Comparison of ENCODE assay signal across 1 cellular context in the genomic region with DNA sequence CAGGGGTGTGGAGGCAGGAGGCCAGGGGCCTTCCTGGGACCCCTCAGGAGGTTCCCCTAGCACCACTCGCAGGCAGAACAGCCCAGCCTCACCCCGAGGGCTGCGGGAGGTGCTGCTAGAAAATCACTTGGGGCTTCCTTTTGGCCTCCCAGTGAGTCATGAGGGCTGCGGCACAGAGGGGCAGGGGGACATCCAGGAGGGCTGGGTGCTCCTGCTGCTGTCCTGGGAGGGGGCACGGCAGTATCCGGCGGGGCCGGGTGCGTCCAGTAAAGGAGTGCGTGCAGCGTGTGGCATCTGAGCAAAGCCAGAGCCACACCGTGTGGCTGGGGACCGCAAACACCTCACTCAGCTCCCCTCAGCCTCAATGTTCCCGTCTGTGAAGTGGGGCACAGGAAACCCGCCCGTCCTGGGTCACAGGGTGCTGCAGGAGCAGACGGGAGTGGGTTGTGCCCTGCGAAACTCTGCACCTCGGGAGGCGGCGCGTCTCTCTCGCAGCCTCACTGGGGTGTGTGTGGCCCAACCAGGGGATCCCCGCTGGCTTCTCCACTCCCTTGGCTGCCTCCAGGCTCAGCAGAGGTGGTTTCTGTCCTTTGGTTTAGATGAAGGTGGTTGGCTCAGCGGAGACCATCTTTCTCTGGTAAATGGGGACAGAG.
TF ChIP-seq lines count a peak whose summit lies in the region.

No MANE protein-coding gene starts in this region.

TF ChIP-seq in HEK293, 187 proteins besides CTCF, POLR2A, EP300 and RAD21 (continued from another document):
- TF ChIP-seq, protein P1, sequence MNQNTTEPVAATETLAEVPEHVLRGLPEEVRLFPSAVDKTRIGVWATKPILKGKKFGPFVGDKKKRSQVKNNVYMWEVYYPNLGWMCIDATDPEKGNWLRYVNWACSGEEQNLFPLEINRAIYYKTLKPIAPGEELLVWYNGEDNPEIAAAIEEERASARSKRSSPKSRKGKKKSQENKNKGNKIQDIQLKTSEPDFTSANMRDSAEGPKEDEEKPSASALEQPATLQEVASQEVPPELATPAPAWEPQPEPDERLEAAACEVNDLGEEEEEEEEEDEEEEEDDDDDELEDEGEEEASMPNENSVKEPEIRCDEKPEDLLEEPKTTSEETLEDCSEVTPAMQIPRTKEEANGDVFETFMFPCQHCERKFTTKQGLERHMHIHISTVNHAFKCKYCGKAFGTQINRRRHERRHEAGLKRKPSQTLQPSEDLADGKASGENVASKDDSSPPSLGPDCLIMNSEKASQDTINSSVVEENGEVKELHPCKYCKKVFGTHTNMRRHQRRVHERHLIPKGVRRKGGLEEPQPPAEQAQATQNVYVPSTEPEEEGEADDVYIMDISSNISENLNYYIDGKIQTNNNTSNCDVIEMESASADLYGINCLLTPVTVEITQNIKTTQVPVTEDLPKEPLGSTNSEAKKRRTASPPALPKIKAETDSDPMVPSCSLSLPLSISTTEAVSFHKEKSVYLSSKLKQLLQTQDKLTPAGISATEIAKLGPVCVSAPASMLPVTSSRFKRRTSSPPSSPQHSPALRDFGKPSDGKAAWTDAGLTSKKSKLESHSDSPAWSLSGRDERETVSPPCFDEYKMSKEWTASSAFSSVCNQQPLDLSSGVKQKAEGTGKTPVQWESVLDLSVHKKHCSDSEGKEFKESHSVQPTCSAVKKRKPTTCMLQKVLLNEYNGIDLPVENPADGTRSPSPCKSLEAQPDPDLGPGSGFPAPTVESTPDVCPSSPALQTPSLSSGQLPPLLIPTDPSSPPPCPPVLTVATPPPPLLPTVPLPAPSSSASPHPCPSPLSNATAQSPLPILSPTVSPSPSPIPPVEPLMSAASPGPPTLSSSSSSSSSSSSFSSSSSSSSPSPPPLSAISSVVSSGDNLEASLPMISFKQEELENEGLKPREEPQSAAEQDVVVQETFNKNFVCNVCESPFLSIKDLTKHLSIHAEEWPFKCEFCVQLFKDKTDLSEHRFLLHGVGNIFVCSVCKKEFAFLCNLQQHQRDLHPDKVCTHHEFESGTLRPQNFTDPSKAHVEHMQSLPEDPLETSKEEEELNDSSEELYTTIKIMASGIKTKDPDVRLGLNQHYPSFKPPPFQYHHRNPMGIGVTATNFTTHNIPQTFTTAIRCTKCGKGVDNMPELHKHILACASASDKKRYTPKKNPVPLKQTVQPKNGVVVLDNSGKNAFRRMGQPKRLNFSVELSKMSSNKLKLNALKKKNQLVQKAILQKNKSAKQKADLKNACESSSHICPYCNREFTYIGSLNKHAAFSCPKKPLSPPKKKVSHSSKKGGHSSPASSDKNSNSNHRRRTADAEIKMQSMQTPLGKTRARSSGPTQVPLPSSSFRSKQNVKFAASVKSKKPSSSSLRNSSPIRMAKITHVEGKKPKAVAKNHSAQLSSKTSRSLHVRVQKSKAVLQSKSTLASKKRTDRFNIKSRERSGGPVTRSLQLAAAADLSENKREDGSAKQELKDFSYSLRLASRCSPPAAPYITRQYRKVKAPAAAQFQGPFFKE (tag by site-specific recombination; IDR thresholded peaks at IDR 0.05; ENCODE audit: borderline replicate concordance): 0 out of 2 replicates have a peak, but pooled peaks have one; percentile 31
- 0 out of 2 replicates have a peak, but pooled peaks have one; percentile 21 for TF ChIP-seq ZIC2 (tag by site-specific recombination; IDR thresholded peaks at IDR 0.05)
